Comparison of ENCODE assay signal across 31 cellular contexts in genomic region chr12:79637093-79637492, GRCh38.
"Had no signal": no experiment of that assay in that cellular context is flagged by ENCODE, and none has a peak within 500 bp of the region (broad histone marks: within the 10 kb centered on the region; RNA-seq: fewer than 3 reads in every experiment).

No MANE protein-coding gene starts in this region.

- H3K4me3 Mint-ChIP-seq: naive thymus-derived CD4-positive, alpha-beta T cell; nephron progenitor cell; stimulated activated effector memory CD8-positive, alpha-beta T cell treated with anti-CD3 and anti-CD28 coated beads, Interleukin-12 subunit alpha, Interleukin-12 subunit beta, amount 100 ng/mL, for 72 hours had no signal

- H3K27ac ChIP-seq: coronary artery, esophagus squamous epithelium, heart right ventricle, left lung, lower lobe of right lung, ovary, psoas muscle, sigmoid colon, stomach, thyroid gland, vagina had no signal

- H3K9me3 Mint-ChIP-seq: nephron progenitor cell; stimulated activated effector memory CD8-positive, alpha-beta T cell treated with anti-CD3 and anti-CD28 coated beads, Interleukin-12 subunit alpha, Interleukin-12 subunit beta, amount 100 ng/mL, for 72 hours had no signal

- H3K36me3 Mint-ChIP-seq: naive thymus-derived CD4-positive, alpha-beta T cell; stimulated activated effector memory CD8-positive, alpha-beta T cell treated with anti-CD3 and anti-CD28 coated beads, Interleukin-12 subunit alpha, Interleukin-12 subunit beta, amount 100 ng/mL, for 72 hours had no signal

- H3K4me1 ChIP-seq: heart right ventricle, left lung, lower lobe of right lung, psoas muscle had no signal

- ATAC-seq: heart right ventricle; left cardiac atrium; left lung; lower lobe of right lung; naive thymus-derived CD4-positive, alpha-beta T cell; psoas muscle; right cardiac atrium; stimulated activated effector memory CD8-positive, alpha-beta T cell treated with anti-CD3 and anti-CD28 coated beads, Interleukin-12 subunit alpha, Interleukin-12 subunit beta, amount 100 ng/mL, for 72 hours had no signal

- H3K27ac Mint-ChIP-seq: naive thymus-derived CD4-positive, alpha-beta T cell; nephron progenitor cell; stimulated activated effector memory CD8-positive, alpha-beta T cell treated with anti-CD3 and anti-CD28 coated beads, Interleukin-12 subunit alpha, Interleukin-12 subunit beta, amount 100 ng/mL, for 72 hours had no signal

- H3K9me3 ChIP-seq: esophagus squamous epithelium, heart right ventricle, left lung, lower lobe of right lung, ovary, psoas muscle, sigmoid colon, stomach, thyroid gland, vagina had no signal

- H3K4me3 ChIP-seq: coronary artery, esophagus squamous epithelium, heart right ventricle, left lung, lower lobe of right lung, ovary, psoas muscle, sigmoid colon, stomach, thyroid gland, vagina had no signal

- H3K27me3 ChIP-seq: esophagus squamous epithelium, heart right ventricle, left lung, ovary, sigmoid colon, stomach, thyroid gland, vagina had no signal

- DNase-seq: dermis blood vessel endothelial cell; effector memory CD4-positive, alpha-beta T cell; erythroblast; esophagus squamous epithelium; foreskin melanocyte; glutamatergic neuron; heart right ventricle; hippocampal formation; left cardiac atrium; left lung; lower lobe of right lung; mesenchymal stem cell; midbrain; naive thymus-derived CD4-positive, alpha-beta T cell; nephron progenitor cell; occipital lobe; ovary; posterior cingulate gyrus; psoas muscle; right cardiac atrium; sigmoid colon; stimulated activated CD4-positive, alpha-beta T cell treated with anti-CD3 and anti-CD28 coated beads, Interleukin-2, amount 100 ng/mL, for 24 hours; stimulated activated CD4-positive, alpha-beta T cell treated with anti-CD3 and anti-CD28 coated beads, Interleukin-4, amount 100 ng/mL, for 24 hours; stimulated activated naive CD4-positive, alpha-beta T cell treated with Interleukin-2 at 50 U/mL for 16 hours; stomach; thyroid gland had no signal

- H3K4me1 Mint-ChIP-seq: nephron progenitor cell; stimulated activated effector memory CD8-positive, alpha-beta T cell treated with anti-CD3 and anti-CD28 coated beads, Interleukin-12 subunit alpha, Interleukin-12 subunit beta, amount 100 ng/mL, for 72 hours had no signal

- H3K36me3 ChIP-seq: esophagus squamous epithelium, heart right ventricle, left lung, lower lobe of right lung, ovary, sigmoid colon, stomach, thyroid gland, vagina had no signal

- FAIRE-seq: endothelial cell of umbilical vein, islet of Langerhans had no signal
